6 cellular contexts compared by ENCODE assay signal in genomic region chr16:87497767-87498290, GRCh38. TPM values are rescaled to one million over a fixed set of nuclear protein-coding genes. Genes with fewer than 3 reads are reported as not detected.
DNase-seq lines count a peak whose midpoint lies in the region; ATAC-seq, FAIRE-seq and TF ChIP-seq lines count a peak whose summit lies in the region.
"Not testable (repeated sequence)": the region's sequence is repeated elsewhere in the genome, so short reads cannot be mapped to it uniquely, and the experiment has no call there.

No MANE protein-coding gene starts in this region.

- not testable (repeated sequence) for H4K91ac ChIP-seq in IMR-90 (ENCODE audit: insufficient read depth, low read depth, low read length)

- not testable (repeated sequence) for FAIRE-seq in A549 (lab: Jason Lieb, UNC)
- FAIRE-seq in HepG2 (lab: Jason Lieb, UNC) = peak; percentile 32

- not testable (repeated sequence) for TF ChIP-seq POLR2A in A549 (IDR thresholded peaks at IDR 0.05; ENCODE audit: low read length); IMR-90 (IDR thresholded peaks at IDR 0.05; ENCODE audit: low read depth, low read length); HepG2 (IDR thresholded peaks at IDR 0.05; ENCODE audit: insufficient read depth in 1 of 2, low read depth in 2 of 2, low read length in 2 of 2)

- not testable (repeated sequence) for H4K20me1 ChIP-seq in IMR-90 (ENCODE audit: insufficient read depth, low read length); OCI-LY3 (ENCODE audit: insufficient read depth, low read length); hepatocyte (ENCODE audit: insufficient read depth, poor library complexity, severe bottlenecking); HepG2 (ENCODE audit: insufficient read depth, low read length)

- H2AFZ ChIP-seq in IMR-90 (replicated peaks; ENCODE audit: low read length, poor library complexity); OCI-LY3 (ENCODE audit: low read depth, low read length); hepatocyte; HepG2 (ENCODE audit: low read length): not testable (repeated sequence)

- H2BK15ac ChIP-seq in IMR-90 (ENCODE audit: low read depth, low read length) = not testable (repeated sequence)

- H3K27ac ChIP-seq in A549; IMR-90 (ENCODE audit: insufficient read depth, low read length); OCI-LY3 (ENCODE audit: low read length): not testable (repeated sequence)
- H3K27ac ChIP-seq in hepatocyte (peak overlapping the region; percentile 57), HepG2 (ENCODE audit: extremely low read length, insufficient read depth, low read length) (peak overlapping the region; percentile 37)

- not testable (repeated sequence) for H2BK20ac ChIP-seq in IMR-90 (ENCODE audit: low read depth, low read length)

- H3K18ac ChIP-seq in IMR-90 (ENCODE audit: low read depth, low read length) = not testable (repeated sequence)

- H3K27me3 ChIP-seq in IMR-90 (ENCODE audit: control insufficient read depth, insufficient read depth, low read length); hepatocyte; HepG2 (ENCODE audit: control insufficient read depth in 1 of 2, insufficient read depth in 2 of 2, low read length in 2 of 2): not testable (repeated sequence)
- peaks cover 44% of the 10 kb centered on the region for H3K27me3 ChIP-seq in OCI-LY3 (ENCODE audit: low read depth, low read length)

- intact Hi-C loops in IMR-90 (cut with micrococcal nuclease); HepG2 (cut with micrococcal nuclease; ENCODE audit: unreplicated experiment); posterior vena cava (cut with DNase I): not testable (repeated sequence)

- not testable (repeated sequence) for H3K9ac ChIP-seq in IMR-90 (ENCODE audit: low read depth, low read length); OCI-LY3 (ENCODE audit: low read length); HepG2 (ENCODE audit: insufficient read depth, low read depth, low read length)

- H3K4me1 ChIP-seq in A549 (peaks cover 30% of the 10 kb centered on the region), OCI-LY3 (ENCODE audit: low read length) (peaks cover 73% of the 10 kb centered on the region), hepatocyte (ENCODE audit: insufficient read depth) (peaks cover 16% of the 10 kb centered on the region), HepG2 (ENCODE audit: insufficient read depth, low read length) (peaks cover 90% of the 10 kb centered on the region)
- H3K4me1 ChIP-seq in IMR-90 (ENCODE audit: control insufficient read depth, insufficient read depth, low read length) = not testable (repeated sequence)

- H2BK5ac ChIP-seq in IMR-90 (ENCODE audit: low read depth, low read length, poor library complexity, severe bottlenecking) = not testable (repeated sequence)

- peaks cover 11% of the 10 kb centered on the region; the same call in 1 of the 2 replicates for H3K9me1 ChIP-seq in IMR-90 (ENCODE audit: insufficient read depth, low read length)

- H3K4me3 ChIP-seq in A549; IMR-90 (ENCODE audit: insufficient read depth, low read depth, low read length); OCI-LY3 (ENCODE audit: low read length); hepatocyte: not testable (repeated sequence)
- peak overlapping the region in 1 of 3 experiments; percentile 60; a peak in 1 of 6 replicates for H3K4me3 ChIP-seq in HepG2 (replicated peaks in 1 of 3; ENCODE audit: insufficient read depth in 1 of 3, low read depth in 2 of 3, low read length in 3 of 3)

- H2AK5ac ChIP-seq in IMR-90 (ENCODE audit: low read depth, low read length) = 0 out of 2 replicates have a peak overlapping the region, but pooled peaks have one; percentile 7

- H3K14ac ChIP-seq in IMR-90 (replicated peaks; ENCODE audit: low read depth, low read length) = not testable (repeated sequence)

- DNase-seq in A549 (ENCODE audit: low read depth in 1 of 2, low spot score in 1 of 2); IMR-90; hepatocyte (ENCODE audit: low spot score); HepG2 (ENCODE audit: low spot score): not testable (repeated sequence)
- peak; percentile 25 for DNase-seq in posterior vena cava (ENCODE audit: low spot score)

- TF ChIP-seq RAD21 in A549 (conservative IDR thresholded peaks at IDR 0.05 in 1 of 2, IDR thresholded peaks at IDR 0.05 in 1 of 2); IMR-90 (IDR thresholded peaks at IDR 0.05; ENCODE audit: low read length); HepG2 (CRISPR knock-in tag; IDR thresholded peaks at IDR 0.05): not testable (repeated sequence)

- not testable (repeated sequence) for H4K8ac ChIP-seq in IMR-90 (ENCODE audit: low read depth in 2 of 2, low read length in 2 of 2)

- POLR2A ChIA-PET in A549 (lab: Yijun Ruan, JAX); IMR-90 (lab: Charles Lee; ENCODE audit: unreplicated experiment): not testable (repeated sequence)
- POLR2A ChIA-PET in HepG2 (lab: Yijun Ruan, JAX) = interaction anchor here (1.0 to 2.2 kb wide), 4 partner anchors 9 to 114 kb away, joined by 4 to 12 read pairs (median 6); partner anchors contain the start of gene FBXO31

- H3K4ac ChIP-seq in IMR-90 (ENCODE audit: low read depth, low read length) = not testable (repeated sequence)

- H3K4me2 ChIP-seq in A549 = peak overlapping the region; percentile 38; the same call in 2 of the 3 replicates
- not testable (repeated sequence) for H3K4me2 ChIP-seq in IMR-90 (ENCODE audit: low read depth, low read length); hepatocyte
- peak overlapping the region; percentile 44; the same call in 1 of the 2 replicates for H3K4me2 ChIP-seq in OCI-LY3 (ENCODE audit: low read length)
- peak overlapping the region; percentile 87 for H3K4me2 ChIP-seq in HepG2 (ENCODE audit: low read depth, low read length)

- not testable (repeated sequence) for H3K9me2 ChIP-seq in hepatocyte (replicated peaks; ENCODE audit: insufficient read depth)

- not testable (repeated sequence) for H3K79me2 ChIP-seq in OCI-LY3 (ENCODE audit: low read length); hepatocyte; HepG2 (ENCODE audit: insufficient read depth, low read length)

- in situ Hi-C loops in IMR-90 (cut with MboI; ENCODE audit: low sequenced_read_pairs); HepG2 (cut with HindIII; ENCODE audit: extremely low pct_ligation_motif_present, low pct_unique_long_range_greater_than_20kb): not testable (repeated sequence)

- H4K5ac ChIP-seq in IMR-90 (ENCODE audit: low read depth, low read length) = not testable (repeated sequence)

- H3K56ac ChIP-seq in IMR-90 (ENCODE audit: extremely low read depth, insufficient read depth, low read length) = not testable (repeated sequence)

- 84% methylated on average over 12 of the region's 12 CpGs for WGBS in A549 (ENCODE audit: missing lambda C conversion rate)
- no CpG with 5 or more reads among the region's 12 CpGs for WGBS in IMR-90 (ENCODE audit: extremely low coverage in 2 of 2, insufficient read length in 1 of 2), 2 experiments
- WGBS in hepatocyte (ENCODE audit: low lambda C conversion rate, missing lambda C conversion rate) = 96% methylated on average over 12 of the region's 12 CpGs
- 26% methylated on average over 10 of the region's 12 CpGs for WGBS in HepG2 (ENCODE audit: low lambda C conversion rate)

- not testable (repeated sequence) for ATAC-seq in A549; IMR-90 (ENCODE audit: low read depth)
- peak; percentile 34 for ATAC-seq in HepG2

- H3K36me3 ChIP-seq in IMR-90 (ENCODE audit: control insufficient read depth, insufficient read depth, low read length); OCI-LY3 (replicated peaks; ENCODE audit: low read depth, low read length); hepatocyte (replicated peaks; ENCODE audit: insufficient read depth, low read depth); HepG2 (replicated peaks in 1 of 2; ENCODE audit: control insufficient read depth in 1 of 2, insufficient read depth in 2 of 2, low read length in 2 of 2): not testable (repeated sequence)

- not testable (repeated sequence) for TF ChIP-seq EP300 in A549 (IDR thresholded peaks at IDR 0.05); HepG2 (IDR thresholded peaks at IDR 0.05; ENCODE audit: low read depth in 2 of 2, low read length in 2 of 2); HepG2 (CRISPR knock-in tag; IDR thresholded peaks at IDR 0.05; ENCODE audit: borderline replicate concordance)

- H2BK120ac ChIP-seq in IMR-90 (ENCODE audit: low read depth, low read length) = not testable (repeated sequence)

- H3K79me1 ChIP-seq in IMR-90 (ENCODE audit: low read depth in 1 of 2, low read length in 2 of 2) = not testable (repeated sequence)

- dilution Hi-C loops in IMR-90 (cut with HindIII; ENCODE audit: low sequenced_read_pairs, unreplicated experiment) = not testable (repeated sequence)

- H2AK9ac ChIP-seq in IMR-90 (replicated peaks; ENCODE audit: low read depth, low read length, poor library complexity) = not testable (repeated sequence)

- not testable (repeated sequence) for H3K9me3 ChIP-seq in A549; IMR-90 (ENCODE audit: control insufficient read depth, insufficient read depth, low read length); OCI-LY3 (ENCODE audit: insufficient read depth, low read length); hepatocyte (ENCODE audit: low read depth); HepG2 (ENCODE audit: low read length)

- CTCF ChIA-PET in A549 (lab: Yijun Ruan, JAX) = interaction anchor here (0.7 to 2.2 kb wide), 3 partner anchors 31 to 80 kb away, joined by 3 to 6 read pairs (median 5); no protein-coding TSS in a partner anchor
- CTCF ChIA-PET in IMR-90 (lab: Yijun Ruan, JAX); HepG2 (lab: Yijun Ruan, JAX; ENCODE audit: low intra/inter-chr PET ratio, low total read pairs): not testable (repeated sequence)

- H3K23ac ChIP-seq in IMR-90 (ENCODE audit: low read depth, low read length) = not testable (repeated sequence)

- not testable (repeated sequence) for TF ChIP-seq CTCF in A549 (IDR thresholded peaks at IDR 0.05); IMR-90 (conservative IDR thresholded peaks at IDR 0.05; ENCODE audit: low read depth, low read length); OCI-LY3 (IDR thresholded peaks at IDR 0.05; ENCODE audit: low read depth, low read length); hepatocyte (IDR thresholded peaks at IDR 0.05; ENCODE audit: poor library complexity); HepG2 (CRISPR knock-in tag; IDR thresholded peaks at IDR 0.05)

- not testable (repeated sequence) for BruUV-seq in IMR-90 (replicated peaks; lab: Mats Ljungman, UMichigan); HepG2 (replicated peaks; lab: Mats Ljungman, UMichigan)

RNA-seq across cellular contexts. Expression of gene ZCCHC14, which starts 5.0 kb away (rescaled TPM):
- polyA plus RNA-seq in A549 (2011; rRNA removed) (3.8 and 5.5 TPM in 2 replicates), A549 (2017; fragmentation: RNase III; extraction: RNeasy Plus Mini Kit Qiagen cat#74134 plus additional on column Dnase treatment) (6.1 to 7.3 TPM (median 6.5 TPM) in 3 replicates), IMR-90 (2012; rRNA removed) (5.3 and 7.4 TPM in 2 replicates), hepatocyte (4.3 and 5.8 TPM in 2 replicates), HepG2 (2011; rRNA removed) (12.4 and 13.9 TPM in 2 replicates)
- polyA plus RNA-seq in A549 (2012; cell fraction: cytosol; rRNA removed) = 3.8 and 5.3 TPM in 2 replicates
- polyA plus RNA-seq in A549 (2012; cell fraction: nucleus; rRNA removed) = 10.8 and 15.5 TPM in 2 replicates
- 7.2 and 8.0 TPM in 2 replicates for polyA minus RNA-seq in A549 (2011; rRNA and poly(A)+ RNA removed)
- total RNA-seq in IMR-90 (2012; rRNA removed) (2.5 and 2.8 TPM in 2 replicates), hepatocyte (12.6 and 14.5 TPM in 2 replicates), HepG2 (2016; rRNA removed; fragmentation: Illumina TruSeq; extraction: Trizol) (12.5 and 20.4 TPM in 2 replicates), posterior vena cava (10 to 100 TPM; 21.7 to 28.8 TPM)
- 3.1 and 5.0 TPM in 2 replicates for polyA plus RNA-seq in IMR-90 (2012; cell fraction: cytosol; rRNA removed)
- polyA plus RNA-seq in IMR-90 (2012; cell fraction: nucleus; rRNA removed; ENCODE audit: low replicate concordance) = 18.4 and 27.2 TPM in 2 replicates
- 10.4 and 15.8 TPM in 2 replicates for total RNA-seq in HepG2 (2016; cell fraction: cytosol; rRNA removed; fragmentation: Illumina TruSeq; extraction: Trizol; ENCODE audit: low read depth)
- total RNA-seq in HepG2 (2016; cell fraction: insoluble cytoplasmic fraction; rRNA removed; fragmentation: Illumina TruSeq; extraction: Trizol) = 11.4 and 19.2 TPM in 2 replicates
- 9.4 and 10.4 TPM in 2 replicates for total RNA-seq in HepG2 (2016; cell fraction: membrane; rRNA removed; fragmentation: Illumina TruSeq; extraction: Trizol)
- total RNA-seq in HepG2 (2016; cell fraction: nucleus; rRNA removed; fragmentation: Illumina TruSeq; extraction: Trizol) = 21.7 and 25.2 TPM in 2 replicates
- 7.2 and 8.1 TPM in 2 replicates for polyA plus RNA-seq in HepG2 (2011; cell fraction: cytosol; rRNA removed)
- polyA plus RNA-seq in HepG2 (2011; cell fraction: nucleus; rRNA removed) = 44.4 and 55.9 TPM in 2 replicates
- 24.9 and 25.6 TPM in 2 replicates for polyA plus RNA-seq in HepG2 (2012)
- polyA plus RNA-seq in HepG2 (2016; cell fraction: cytosol; fragmentation: Illumina TruSeq; extraction: Trizol; ENCODE audit: low read depth) = 0.75 and 0.90 TPM in 2 replicates
- polyA plus RNA-seq in HepG2 (2016; cell fraction: insoluble cytoplasmic fraction; fragmentation: Illumina TruSeq; extraction: Trizol; ENCODE audit: low read depth) = 19.5 and 24.4 TPM in 2 replicates
- 3.1 and 3.9 TPM in 2 replicates for polyA plus RNA-seq in HepG2 (2016; cell fraction: membrane; fragmentation: Illumina TruSeq; extraction: Trizol; ENCODE audit: low read depth)
- 46.5 and 48.4 TPM in 2 replicates for polyA plus RNA-seq in HepG2 (2016; cell fraction: nucleus; fragmentation: Illumina TruSeq; extraction: Trizol; ENCODE audit: insufficient read depth, low read depth)
- polyA minus RNA-seq in HepG2 (2011; rRNA and poly(A)+ RNA removed; ENCODE audit: low replicate concordance) = 16.6 and 28.7 TPM in 2 replicates
- polyA minus RNA-seq in HepG2 (2011; cell fraction: cytosol; rRNA and poly(A)+ RNA removed) = 20.6 and 23.9 TPM in 2 replicates
- 24.0 and 26.7 TPM in 2 replicates for polyA minus RNA-seq in HepG2 (2011; cell fraction: nucleus; rRNA and poly(A)+ RNA removed)
